ENCODE assay signal across 1 cellular context in the genomic region with DNA sequence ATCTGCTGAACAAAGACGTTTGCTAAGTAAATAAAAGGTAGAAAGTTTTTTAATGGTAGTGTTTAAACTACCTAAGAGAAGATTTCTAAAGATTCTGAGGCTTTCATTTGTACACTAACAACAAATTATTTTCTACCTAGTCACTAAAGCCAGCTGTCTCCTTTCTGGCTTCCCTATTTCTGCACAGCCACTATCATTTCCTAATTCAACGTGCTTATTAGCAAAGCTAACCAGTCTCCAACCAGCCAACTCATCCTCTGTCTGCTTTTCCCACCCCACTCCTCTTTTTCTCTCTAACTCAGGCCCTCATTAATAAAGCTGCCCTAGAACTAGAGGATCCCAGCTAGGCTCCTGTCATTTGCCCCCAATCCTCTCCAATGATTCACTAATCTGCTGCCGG.
TF ChIP-seq lines count a peak whose summit lies in the region.

No MANE protein-coding gene starts in this region.

TF ChIP-seq in GM12878, 131 proteins besides CTCF, POLR2A, EP300 and RAD21 (continued from another document):
- TF ChIP-seq, protein P1, sequence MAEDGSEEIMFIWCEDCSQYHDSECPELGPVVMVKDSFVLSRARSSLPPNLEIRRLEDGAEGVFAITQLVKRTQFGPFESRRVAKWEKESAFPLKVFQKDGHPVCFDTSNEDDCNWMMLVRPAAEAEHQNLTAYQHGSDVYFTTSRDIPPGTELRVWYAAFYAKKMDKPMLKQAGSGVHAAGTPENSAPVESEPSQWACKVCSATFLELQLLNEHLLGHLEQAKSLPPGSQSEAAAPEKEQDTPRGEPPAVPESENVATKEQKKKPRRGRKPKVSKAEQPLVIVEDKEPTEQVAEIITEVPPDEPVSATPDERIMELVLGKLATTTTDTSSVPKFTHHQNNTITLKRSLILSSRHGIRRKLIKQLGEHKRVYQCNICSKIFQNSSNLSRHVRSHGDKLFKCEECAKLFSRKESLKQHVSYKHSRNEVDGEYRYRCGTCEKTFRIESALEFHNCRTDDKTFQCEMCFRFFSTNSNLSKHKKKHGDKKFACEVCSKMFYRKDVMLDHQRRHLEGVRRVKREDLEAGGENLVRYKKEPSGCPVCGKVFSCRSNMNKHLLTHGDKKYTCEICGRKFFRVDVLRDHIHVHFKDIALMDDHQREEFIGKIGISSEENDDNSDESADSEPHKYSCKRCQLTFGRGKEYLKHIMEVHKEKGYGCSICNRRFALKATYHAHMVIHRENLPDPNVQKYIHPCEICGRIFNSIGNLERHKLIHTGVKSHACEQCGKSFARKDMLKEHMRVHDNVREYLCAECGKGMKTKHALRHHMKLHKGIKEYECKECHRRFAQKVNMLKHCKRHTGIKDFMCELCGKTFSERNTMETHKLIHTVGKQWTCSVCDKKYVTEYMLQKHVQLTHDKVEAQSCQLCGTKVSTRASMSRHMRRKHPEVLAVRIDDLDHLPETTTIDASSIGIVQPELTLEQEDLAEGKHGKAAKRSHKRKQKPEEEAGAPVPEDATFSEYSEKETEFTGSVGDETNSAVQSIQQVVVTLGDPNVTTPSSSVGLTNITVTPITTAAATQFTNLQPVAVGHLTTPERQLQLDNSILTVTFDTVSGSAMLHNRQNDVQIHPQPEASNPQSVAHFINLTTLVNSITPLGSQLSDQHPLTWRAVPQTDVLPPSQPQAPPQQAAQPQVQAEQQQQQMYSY (CRISPR knock-in tag; IDR thresholded peaks at IDR 0.05), result no peak
- TF ChIP-seq PML (IDR thresholded peaks at IDR 0.05; ENCODE audit: low read length), result no peak
